In genomic region chr22:49966716-49967332, GRCh38 we compare ENCODE assay signal across 1 cellular context.
TF ChIP-seq lines count a peak whose summit lies in the region.

No MANE protein-coding gene starts in this region.

TF ChIP-seq in K562, 482 proteins besides CTCF, POLR2A, EP300 and RAD21 (continues in another document):
- TF ChIP-seq HDGF (IDR thresholded peaks at IDR 0.05) (no peak), TAF9B (IDR thresholded peaks at IDR 0.05; ENCODE audit: partially characterized antibody) (no peak), ZNF431 (CRISPR knock-in tag; IDR thresholded peaks at IDR 0.05) (no peak), FOXP4 (CRISPR knock-in tag; IDR thresholded peaks at IDR 0.05; ENCODE audit: borderline replicate concordance) (no peak), ZNF592 (IDR thresholded peaks at IDR 0.05) (no peak), EP400 (IDR thresholded peaks at IDR 0.05) (no peak), ZBTB17 (CRISPR knock-in tag; IDR thresholded peaks at IDR 0.05) (no peak), SOX6 (IDR thresholded peaks at IDR 0.05) (no peak), CHD2 (IDR thresholded peaks at IDR 0.05; ENCODE audit: low read depth, low read length) (no peak), POLR2G (IDR thresholded peaks at IDR 0.05; ENCODE audit: low read depth, low read length) (peak; percentile 57; the same call in 1 of the 2 replicates), MYBL2 (IDR thresholded peaks at IDR 0.05; ENCODE audit: low read depth) (no peak), MYBL2 (CRISPR knock-in tag; IDR thresholded peaks at IDR 0.05; ENCODE audit: borderline replicate concordance) (no peak), CREB5 (CRISPR knock-in tag; IDR thresholded peaks at IDR 0.05) (no peak), TSC22D4 (tag; IDR thresholded peaks at IDR 0.05) (no peak), EZH2 (IDR thresholded peaks at IDR 0.05; ENCODE audit: borderline replicate concordance, low read depth, low read length) (no peak), BACH1 (tag; IDR thresholded peaks at IDR 0.05) (no peak), RBFOX2 (IDR thresholded peaks at IDR 0.05; ENCODE audit: low read depth, low read length) (peak; percentile 34), SLC30A9 (CRISPR knock-in tag; IDR thresholded peaks at IDR 0.05) (no peak), ZC3H4 (CRISPR knock-in tag; IDR thresholded peaks at IDR 0.05; ENCODE audit: borderline replicate concordance) (no peak), NR0B1 (IDR thresholded peaks at IDR 0.05; ENCODE audit: partially characterized antibody) (no peak), BDP1 (IDR thresholded peaks at IDR 0.05; ENCODE audit: insufficient read depth, insufficient read length) (no peak), FOXK1 (CRISPR knock-in tag; IDR thresholded peaks at IDR 0.05; ENCODE audit: borderline replicate concordance) (no peak), IFI16 (CRISPR knock-in tag; IDR thresholded peaks at IDR 0.05) (no peak), ZNF318 (IDR thresholded peaks at IDR 0.05; ENCODE audit: borderline replicate concordance in 1 of 2, low read depth in 1 of 2) (no peak), THRA (IDR thresholded peaks at IDR 0.05) (no peak), NR2C2 (CRISPR knock-in tag; IDR thresholded peaks at IDR 0.05) (no peak; the same call in 1 of the 2 replicates), NR2C2 (tag; IDR thresholded peaks at IDR 0.05) (peak; percentile 51), NFE2L1 (tag; IDR thresholded peaks at IDR 0.05; ENCODE audit: borderline replicate concordance, low read depth) (no peak), CBFA2T3 (IDR thresholded peaks at IDR 0.05) (peak; percentile 59), ETV5 (CRISPR knock-in tag; IDR thresholded peaks at IDR 0.05; ENCODE audit: low read depth) (no peak), NCOA2 (IDR thresholded peaks at IDR 0.05; ENCODE audit: partially characterized antibody in 2 of 2) (no peak), KDM1A (IDR thresholded peaks at IDR 0.05) (no peak), ZNF24 (IDR thresholded peaks at IDR 0.05) (no peak), HMG20B (CRISPR knock-in tag; IDR thresholded peaks at IDR 0.05) (no peak), HNRNPL (IDR thresholded peaks at IDR 0.05; ENCODE audit: low read depth, low read length) (no peak), HLTF (IDR thresholded peaks at IDR 0.05) (no peak), MCM5 (IDR thresholded peaks at IDR 0.05; ENCODE audit: low read depth) (no peak), CBX3 (IDR thresholded peaks at IDR 0.05; ENCODE audit: borderline replicate concordance in 1 of 2, low read length in 2 of 2) (no peak), ZKSCAN8 (CRISPR knock-in tag; IDR thresholded peaks at IDR 0.05) (no peak), ID3 (CRISPR knock-in tag; IDR thresholded peaks at IDR 0.05) (no peak), ID3 (tag; IDR thresholded peaks at IDR 0.05) (no peak), ZNF23 (CRISPR knock-in tag; IDR thresholded peaks at IDR 0.05) (no peak), RBM22 (IDR thresholded peaks at IDR 0.05; ENCODE audit: low read depth, low read length, poor library complexity, severe bottlenecking) (peak; percentile 25), ZHX1 (conservative IDR thresholded peaks at IDR 0.05; ENCODE audit: low read length) (no peak), FOS (IDR thresholded peaks at IDR 0.05; ENCODE audit: extremely low read depth, insufficient read length) (no peak), ZNF408 (CRISPR knock-in tag; IDR thresholded peaks at IDR 0.05; ENCODE audit: low read depth) (no peak)
